11 cellular contexts compared by ENCODE assay signal in genomic region chr13:101941095-101941777, GRCh38.
A peak's percentile ranks its signal among the peaks of the same experiment; 100 is the strongest.
DNase-seq lines count a peak whose midpoint lies in the region; ATAC-seq and TF ChIP-seq lines count a peak whose summit lies in the region.
"Had no signal": no experiment of that assay in that cellular context is flagged by ENCODE, and none has a peak within 500 bp of the region (broad histone marks: within the 10 kb centered on the region; RNA-seq: fewer than 3 reads in every experiment).

No MANE protein-coding gene starts in this region.

- H2AFZ ChIP-seq in mammary epithelial cell (ENCODE audit: low read depth, low read length) (no peak overlapping the region), mesenchymal stem cell (ENCODE audit: low read depth, low read length) (no peak overlapping the region)

- WGBS in mammary epithelial cell (ENCODE audit: low coverage, missing lambda C conversion rate), result 55% methylated on average over 2 of the region's 2 CpGs
- 25% methylated on average over 1 of the region's 2 CpGs for WGBS in mesenchymal stem cell

- no peak overlapping the region for H3K4ac ChIP-seq in mesenchymal stem cell (ENCODE audit: low read depth in 1 of 2, low read length in 2 of 2)

- in situ Hi-C loops in mammary epithelial cell (cut with MboI; ENCODE audit: low sequenced_read_pairs in 2 of 2), result loop anchor here in 1 of 2 donors (10.0 to 25.0 kb wide), 2 partner anchors 546 to 614 kb away; no protein-coding TSS in a partner anchor

- H4K20me1 ChIP-seq in mammary epithelial cell (ENCODE audit: insufficient read depth, low read length), result no peaks in the 10 kb centered on the region

- POLR2A ChIA-PET in activated CD8-positive, alpha-beta T cell treated with anti-CD3 and anti-CD28 coated beads, Interleukin-2, amount 10 ng/mL, durations not matched to agents 7 days and 5 days (lab: Charles Lee), result no interaction called here

- CTCF ChIA-PET in mammary epithelial cell (lab: Charles Lee; ENCODE audit: low non-redundant PET), result no interaction called here
- CTCF ChIA-PET in activated CD8-positive, alpha-beta T cell treated with anti-CD3 and anti-CD28 coated beads, Interleukin-2, amount 10 ng/mL, durations not matched to agents 7 days and 5 days (lab: Charles Lee), result no interaction called here

- H3K9ac ChIP-seq in mammary epithelial cell (ENCODE audit: insufficient read depth, low read length) (no peak overlapping the region), mesenchymal stem cell (ENCODE audit: low read length) (no peak overlapping the region)

- no peak overlapping the region for H4K8ac ChIP-seq in mesenchymal stem cell (ENCODE audit: low read length)

- no peaks in the 10 kb centered on the region for H3K4me1 Mint-ChIP-seq in activated CD8-positive, alpha-beta T cell treated with anti-CD3 and anti-CD28 coated beads, Interleukin-2, amount 10 ng/mL, durations not matched to agents 7 days and 5 days (ENCODE audit: low read depth)

- no peak overlapping the region for H3K18ac ChIP-seq in mesenchymal stem cell (ENCODE audit: low read depth in 1 of 2, low read length in 2 of 2)

- TF ChIP-seq CTCF in mammary epithelial cell (conservative IDR thresholded peaks at IDR 0.05 in 1 of 2, IDR thresholded peaks at IDR 0.05 in 1 of 2; ENCODE audit: extremely low read depth in 1 of 2, insufficient read depth in 1 of 2, low read depth in 1 of 2, low read length in 2 of 2), result peak; percentile 24 to 31
- peak in 16 of 56 donors; percentile 5 to 34 (median 17) for TF ChIP-seq CTCF in dorsolateral prefrontal cortex (IDR thresholded peaks at IDR 0.05 in 54 of 56, conservative IDR thresholded peaks at IDR 0.05 in 2 of 56; ENCODE audit: low read depth in 1 of 56, partially characterized antibody in 56 of 56)

- H3K9me3 ChIP-seq in mammary epithelial cell (replicated peaks; ENCODE audit: insufficient read depth, low read length) (no peaks in the 10 kb centered on the region), mesenchymal stem cell (ENCODE audit: control insufficient read depth, low read length) (no peaks in the 10 kb centered on the region)

- H2BK15ac ChIP-seq in mesenchymal stem cell (ENCODE audit: low read depth, poor library complexity, severe bottlenecking), result no peak overlapping the region

- H2BK120ac ChIP-seq in mesenchymal stem cell (ENCODE audit: low read depth, low read length), result no peak overlapping the region

- peak; percentile 23 for DNase-seq in GM03348 (ENCODE audit: low spot score)
- DNase-seq in NCI-H146 (lab: John Stamatoyannopoulos, UW), result peak; percentile 19
- DNase-seq in mammary epithelial cell, result no peak
- DNase-seq in mesenchymal stem cell, result peak; percentile 2
- DNase-seq in dorsolateral prefrontal cortex, result no peak
- DNase-seq in posterior vena cava (ENCODE audit: low spot score), result no peak
- no peak for DNase-seq in activated CD8-positive, alpha-beta T cell treated with anti-CD3 and anti-CD28 coated beads, Interleukin-2, amount 10 ng/mL, durations not matched to agents 7 days and 5 days
- DNase-seq: activated CD8-positive, alpha-beta memory T cell treated with anti-CD3 and anti-CD28 coated beads for 24 hours; central memory CD4-positive, alpha-beta T cell; Right ventricle myocardium superior had no signal

- H2BK5ac ChIP-seq in mesenchymal stem cell (ENCODE audit: low read depth, low read length, poor library complexity, severe bottlenecking), result no peak overlapping the region

- H3K27me3 Mint-ChIP-seq in activated CD8-positive, alpha-beta T cell treated with anti-CD3 and anti-CD28 coated beads, Interleukin-2, amount 10 ng/mL, durations not matched to agents 7 days and 5 days (ENCODE audit: low read depth), result no peaks in the 10 kb centered on the region

- no peak overlapping the region for H3K14ac ChIP-seq in mesenchymal stem cell (ENCODE audit: low read length in 2 of 2)

- no peak overlapping the region for H3K27ac Mint-ChIP-seq in activated CD8-positive, alpha-beta T cell treated with anti-CD3 and anti-CD28 coated beads, Interleukin-2, amount 10 ng/mL, durations not matched to agents 7 days and 5 days

- H2AK5ac ChIP-seq in mesenchymal stem cell (ENCODE audit: low read length, severe bottlenecking), result no peak overlapping the region

- no peak for ATAC-seq in GM18517 (IDR thresholded peaks at IDR 0.05; ENCODE audit: unreplicated experiment)
- no peak for ATAC-seq in activated CD8-positive, alpha-beta T cell treated with anti-CD3 and anti-CD28 coated beads, Interleukin-2, amount 10 ng/mL, durations not matched to agents 7 days and 5 days

- H3K4me3 ChIP-seq in mammary epithelial cell (replicated peaks in 1 of 3; ENCODE audit: insufficient read depth in 1 of 3, low read depth in 2 of 3, low read length in 3 of 3), result no peak overlapping the region
- no peak overlapping the region for H3K4me3 ChIP-seq in mesenchymal stem cell (ENCODE audit: insufficient read depth in 1 of 2, low read depth in 1 of 2, low read length in 2 of 2)
- H3K4me3 ChIP-seq in dorsolateral prefrontal cortex, result no peak overlapping the region

- no peaks in the 10 kb centered on the region for H3K4me1 ChIP-seq in mammary epithelial cell (ENCODE audit: insufficient read depth, low read length)
- no peaks in the 10 kb centered on the region for H3K4me1 ChIP-seq in mesenchymal stem cell (ENCODE audit: control insufficient read depth, insufficient read depth, low read depth, low read length)

- H3K4me2 ChIP-seq in mammary epithelial cell (ENCODE audit: insufficient read depth, low read depth, low read length), result no peak overlapping the region
- H3K4me2 ChIP-seq in mesenchymal stem cell (ENCODE audit: low read length, poor library complexity, severe bottlenecking), result no peak overlapping the region

- BruUV-seq in mammary epithelial cell (replicated peaks; lab: Mats Ljungman, UMichigan), result no TSS peak

- no peaks in the 10 kb centered on the region for H3K27me3 ChIP-seq in mammary epithelial cell (ENCODE audit: insufficient read depth, low read length)
- peaks cover 0 to 6% of the 10 kb centered on the region in 2 experiments for H3K27me3 ChIP-seq in mesenchymal stem cell (ENCODE audit: control insufficient read depth in 1 of 2, insufficient read depth in 1 of 2, low read length in 2 of 2)
- no peaks in the 10 kb centered on the region for H3K27me3 ChIP-seq in dorsolateral prefrontal cortex

- H3K79me1 ChIP-seq in mesenchymal stem cell (replicated peaks; ENCODE audit: low read length, poor library complexity, severe bottlenecking), result no peaks in the 10 kb centered on the region

- no peak overlapping the region for H4K91ac ChIP-seq in mesenchymal stem cell (ENCODE audit: low read length)

- no peak overlapping the region for H3K27ac ChIP-seq in mammary epithelial cell (ENCODE audit: insufficient read depth, low read depth, low read length)
- H3K27ac ChIP-seq in mesenchymal stem cell (ENCODE audit: low read length, poor library complexity, severe bottlenecking), result no peak overlapping the region
- H3K27ac ChIP-seq in dorsolateral prefrontal cortex, result no peak overlapping the region

- H3K36me3 Mint-ChIP-seq in activated CD8-positive, alpha-beta T cell treated with anti-CD3 and anti-CD28 coated beads, Interleukin-2, amount 10 ng/mL, durations not matched to agents 7 days and 5 days (ENCODE audit: low read depth), result no peaks in the 10 kb centered on the region

- H3K4me3 Mint-ChIP-seq in activated CD8-positive, alpha-beta T cell treated with anti-CD3 and anti-CD28 coated beads, Interleukin-2, amount 10 ng/mL, durations not matched to agents 7 days and 5 days, result no peak overlapping the region

- no peaks in the 10 kb centered on the region for H3K79me2 ChIP-seq in mammary epithelial cell (ENCODE audit: insufficient read depth, low read length)

- dilution Hi-C loops in mammary epithelial cell (cut with HindIII; ENCODE audit: low sequenced_read_pairs), result no loop called here

- no peaks in the 10 kb centered on the region for H3K36me3 ChIP-seq in mammary epithelial cell (ENCODE audit: insufficient read depth, low read length)
- H3K36me3 ChIP-seq in mesenchymal stem cell (ENCODE audit: control insufficient read depth in 1 of 2, insufficient read depth in 2 of 2, low read depth in 1 of 2, low read length in 2 of 2), result no peaks in the 10 kb centered on the region

- intact Hi-C loops in mammary epithelial cell (cut with micrococcal nuclease), result loop anchor here (5.0 to 10.0 kb wide), 2 partner anchors 204 to 631 kb away; no protein-coding TSS in a partner anchor
- intact Hi-C loops in dorsolateral prefrontal cortex (cut with DNase I), result loop anchor here in 1 of 2 donors (5.0 to 10.0 kb wide), 2 partner anchors 614 to 781 kb away; no protein-coding TSS in a partner anchor
- intact Hi-C loops in posterior vena cava (cut with DNase I), result loop anchor here (10.0 kb wide), 1 partner anchor 514 kb away; no protein-coding TSS in a partner anchor

- H3K9me3 Mint-ChIP-seq in activated CD8-positive, alpha-beta T cell treated with anti-CD3 and anti-CD28 coated beads, Interleukin-2, amount 10 ng/mL, durations not matched to agents 7 days and 5 days (ENCODE audit: insufficient read depth), result no peaks in the 10 kb centered on the region

- H2BK12ac ChIP-seq in mesenchymal stem cell (ENCODE audit: low read length in 2 of 2), result no peak overlapping the region

- H3K23ac ChIP-seq in mesenchymal stem cell (ENCODE audit: low read length in 2 of 2), result no peak overlapping the region

Comparison
In these comparisons a context has a peak if more than half of its experiments do, and no peak if none do; other contexts are left out.
1. DNase-seq: peak in GM03348 (single experiment), NCI-H146 (single experiment) and mesenchymal stem cell (single experiment); none in mammary epithelial cell (single experiment), dorsolateral prefrontal cortex (0 of 10), posterior vena cava (single experiment) and activated CD8-positive, alpha-beta T cell treated with anti-CD3 and anti-CD28 coated beads, Interleukin-2, amount 10 ng/mL, durations not matched to agents 7 days and 5 days (single experiment).